Comparison of ENCODE assay signal across 1 cellular context in genomic region chr2:71559080-71559827, GRCh38.
TF ChIP-seq lines count a peak whose summit lies in the region.

No MANE protein-coding gene starts in this region.

TF ChIP-seq in K562, 482 proteins besides CTCF, POLR2A, EP300 and RAD21 (continued from another document):
- 0 out of 2 replicates have a peak, but pooled peaks have one; percentile 22 for TF ChIP-seq CREB3L1 (IDR thresholded peaks at IDR 0.05; ENCODE audit: borderline replicate concordance, low read depth)
- no peak for TF ChIP-seq KAT2B (IDR thresholded peaks at IDR 0.05; ENCODE audit: low read depth, low read length)
- peak; percentile 63 for TF ChIP-seq CXXC5 (CRISPR knock-in tag; IDR thresholded peaks at IDR 0.05)
- no peak for TF ChIP-seq ZFP30 (CRISPR knock-in tag; IDR thresholded peaks at IDR 0.05; ENCODE audit: borderline replicate concordance)
- peak; percentile 83 for TF ChIP-seq SMAD4 (CRISPR knock-in tag; conservative IDR thresholded peaks at IDR 0.05)
- TF ChIP-seq ZNF551 (CRISPR knock-in tag; IDR thresholded peaks at IDR 0.05) = no peak
- TF ChIP-seq, protein P1, sequence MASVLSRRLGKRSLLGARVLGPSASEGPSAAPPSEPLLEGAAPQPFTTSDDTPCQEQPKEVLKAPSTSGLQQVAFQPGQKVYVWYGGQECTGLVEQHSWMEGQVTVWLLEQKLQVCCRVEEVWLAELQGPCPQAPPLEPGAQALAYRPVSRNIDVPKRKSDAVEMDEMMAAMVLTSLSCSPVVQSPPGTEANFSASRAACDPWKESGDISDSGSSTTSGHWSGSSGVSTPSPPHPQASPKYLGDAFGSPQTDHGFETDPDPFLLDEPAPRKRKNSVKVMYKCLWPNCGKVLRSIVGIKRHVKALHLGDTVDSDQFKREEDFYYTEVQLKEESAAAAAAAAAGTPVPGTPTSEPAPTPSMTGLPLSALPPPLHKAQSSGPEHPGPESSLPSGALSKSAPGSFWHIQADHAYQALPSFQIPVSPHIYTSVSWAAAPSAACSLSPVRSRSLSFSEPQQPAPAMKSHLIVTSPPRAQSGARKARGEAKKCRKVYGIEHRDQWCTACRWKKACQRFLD (CRISPR knock-in tag; IDR thresholded peaks at IDR 0.05) = peak; percentile 41; the same call in 1 of the 2 replicates
- TF ChIP-seq RBFOX2 (IDR thresholded peaks at IDR 0.05; ENCODE audit: low read depth, low read length) = 0 out of 2 replicates have a peak, but pooled peaks have one; percentile 44
- TF ChIP-seq NFYB (IDR thresholded peaks at IDR 0.05; ENCODE audit: extremely low read depth, insufficient read length) = no peak
- TF ChIP-seq, protein P2, sequence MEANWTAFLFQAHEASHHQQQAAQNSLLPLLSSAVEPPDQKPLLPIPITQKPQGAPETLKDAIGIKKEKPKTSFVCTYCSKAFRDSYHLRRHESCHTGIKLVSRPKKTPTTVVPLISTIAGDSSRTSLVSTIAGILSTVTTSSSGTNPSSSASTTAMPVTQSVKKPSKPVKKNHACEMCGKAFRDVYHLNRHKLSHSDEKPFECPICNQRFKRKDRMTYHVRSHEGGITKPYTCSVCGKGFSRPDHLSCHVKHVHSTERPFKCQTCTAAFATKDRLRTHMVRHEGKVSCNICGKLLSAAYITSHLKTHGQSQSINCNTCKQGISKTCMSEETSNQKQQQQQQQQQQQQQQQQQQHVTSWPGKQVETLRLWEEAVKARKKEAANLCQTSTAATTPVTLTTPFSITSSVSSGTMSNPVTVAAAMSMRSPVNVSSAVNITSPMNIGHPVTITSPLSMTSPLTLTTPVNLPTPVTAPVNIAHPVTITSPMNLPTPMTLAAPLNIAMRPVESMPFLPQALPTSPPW (CRISPR knock-in tag; IDR thresholded peaks at IDR 0.05) = no peak
- TF ChIP-seq ZNF589 (CRISPR knock-in tag; IDR thresholded peaks at IDR 0.05; ENCODE audit: low read depth) = 0 out of 2 replicates have a peak, but pooled peaks have one; percentile 18
- TF ChIP-seq CTBP1 (IDR thresholded peaks at IDR 0.05; ENCODE audit: borderline replicate concordance) = 0 out of 2 replicates have a peak, but pooled peaks have one; percentile 24
- TF ChIP-seq PYGO2 (tag; IDR thresholded peaks at IDR 0.05) = no peak
- 0 out of 2 replicates have a peak, but pooled peaks have one; percentile 29 for TF ChIP-seq TAF7 (tag; IDR thresholded peaks at IDR 0.05)
- peak; percentile 91 for TF ChIP-seq ZNF584 (CRISPR knock-in tag; IDR thresholded peaks at IDR 0.05; ENCODE audit: low read depth)
- TF ChIP-seq, protein P3, sequence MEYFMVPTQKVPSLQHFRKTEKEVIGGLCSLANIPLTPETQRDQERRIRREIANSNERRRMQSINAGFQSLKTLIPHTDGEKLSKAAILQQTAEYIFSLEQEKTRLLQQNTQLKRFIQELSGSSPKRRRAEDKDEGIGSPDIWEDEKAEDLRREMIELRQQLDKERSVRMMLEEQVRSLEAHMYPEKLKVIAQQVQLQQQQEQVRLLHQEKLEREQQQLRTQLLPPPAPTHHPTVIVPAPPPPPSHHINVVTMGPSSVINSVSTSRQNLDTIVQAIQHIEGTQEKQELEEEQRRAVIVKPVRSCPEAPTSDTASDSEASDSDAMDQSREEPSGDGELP (CRISPR knock-in tag; IDR thresholded peaks at IDR 0.05; ENCODE audit: borderline replicate concordance) = no peak
- TF ChIP-seq, protein P4, sequence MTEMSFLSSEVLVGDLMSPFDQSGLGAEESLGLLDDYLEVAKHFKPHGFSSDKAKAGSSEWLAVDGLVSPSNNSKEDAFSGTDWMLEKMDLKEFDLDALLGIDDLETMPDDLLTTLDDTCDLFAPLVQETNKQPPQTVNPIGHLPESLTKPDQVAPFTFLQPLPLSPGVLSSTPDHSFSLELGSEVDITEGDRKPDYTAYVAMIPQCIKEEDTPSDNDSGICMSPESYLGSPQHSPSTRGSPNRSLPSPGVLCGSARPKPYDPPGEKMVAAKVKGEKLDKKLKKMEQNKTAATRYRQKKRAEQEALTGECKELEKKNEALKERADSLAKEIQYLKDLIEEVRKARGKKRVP (CRISPR knock-in tag; IDR thresholded peaks at IDR 0.05) = peak; percentile 66
- TF ChIP-seq PPARD (CRISPR knock-in tag; IDR thresholded peaks at IDR 0.05) = no peak
- TF ChIP-seq SP2 (IDR thresholded peaks at IDR 0.05; ENCODE audit: extremely low read depth, low read depth, low read length, poor library complexity, severe bottlenecking) = no peak
- TF ChIP-seq NCOA1 (IDR thresholded peaks at IDR 0.05; ENCODE audit: low read depth) = no peak
- peak; percentile 59 for TF ChIP-seq MGA (IDR thresholded peaks at IDR 0.05)
- TF ChIP-seq, protein P5, sequence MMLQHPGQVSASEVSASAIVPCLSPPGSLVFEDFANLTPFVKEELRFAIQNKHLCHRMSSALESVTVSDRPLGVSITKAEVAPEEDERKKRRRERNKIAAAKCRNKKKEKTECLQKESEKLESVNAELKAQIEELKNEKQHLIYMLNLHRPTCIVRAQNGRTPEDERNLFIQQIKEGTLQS (IDR thresholded peaks at IDR 0.05) = peak; percentile 45; the same call in 1 of the 2 replicates
- TF ChIP-seq, protein P5 (CRISPR knock-in tag; conservative IDR thresholded peaks at IDR 0.05) = no peak
- TF ChIP-seq NR2C2 (CRISPR knock-in tag; IDR thresholded peaks at IDR 0.05) = no peak
- TF ChIP-seq NR2C2 (tag; IDR thresholded peaks at IDR 0.05) = peak; percentile 80
- no peak for TF ChIP-seq SLC30A9 (CRISPR knock-in tag; IDR thresholded peaks at IDR 0.05)
- peak; percentile 78 for TF ChIP-seq MYC (IDR thresholded peaks at IDR 0.05; ENCODE audit: low read depth, low read length)
- TF ChIP-seq MYC (CRISPR knock-in tag; IDR thresholded peaks at IDR 0.05; ENCODE audit: borderline replicate concordance, low read depth) = no peak
- TF ChIP-seq CREM (IDR thresholded peaks at IDR 0.05; ENCODE audit: low read depth) = no peak
- no peak for TF ChIP-seq NFE2L1 (tag; IDR thresholded peaks at IDR 0.05; ENCODE audit: borderline replicate concordance, low read depth)
- peak; percentile 70 for TF ChIP-seq ZNF175 (CRISPR knock-in tag; IDR thresholded peaks at IDR 0.05; ENCODE audit: low read depth)
- peak; percentile 73 for TF ChIP-seq L3MBTL2 (IDR thresholded peaks at IDR 0.05)
- 0 out of 2 replicates have a peak, but pooled peaks have one; percentile 30 for TF ChIP-seq EP400 (IDR thresholded peaks at IDR 0.05)
- no peak for TF ChIP-seq SETDB1 (IDR thresholded peaks at IDR 0.05; ENCODE audit: low read length)
- no peak for TF ChIP-seq MAFK (IDR thresholded peaks at IDR 0.05; ENCODE audit: low read length)
